Comparison of ENCODE assay signal across 1 cellular context in genomic region chr1:67892451-67893125, GRCh38.
TF ChIP-seq lines count a peak whose summit lies in the region.

No MANE protein-coding gene starts in this region.

TF ChIP-seq in SK-N-SH, 30 proteins besides CTCF, POLR2A, EP300 and RAD21 (continued from another document):
- TF ChIP-seq REST (IDR thresholded peaks at IDR 0.05; ENCODE audit: low read depth, low read length) (no peak), NRF1 (IDR thresholded peaks at IDR 0.05; ENCODE audit: low read depth, low read length) (no peak), GABPA (IDR thresholded peaks at IDR 0.05; ENCODE audit: low read depth) (no peak), NFIC (IDR thresholded peaks at IDR 0.05; ENCODE audit: borderline replicate concordance) (no peak), RXRA (IDR thresholded peaks at IDR 0.05; ENCODE audit: borderline replicate concordance, low read depth) (no peak), SIN3A (IDR thresholded peaks at IDR 0.05; ENCODE audit: borderline replicate concordance, low read depth, low read length) (no peak), FOXJ3 (CRISPR knock-in tag; IDR thresholded peaks at IDR 0.05) (no peak), TEAD4 (IDR thresholded peaks at IDR 0.05; ENCODE audit: borderline replicate concordance, insufficient read depth) (no peak)
